In genomic region chr2:24903527-24904103, GRCh38 we compare ENCODE assay signal across 20 cellular contexts.
"Had no signal": no experiment of that assay in that cellular context is flagged by ENCODE, and none has a peak within 500 bp of the region (broad histone marks: within the 10 kb centered on the region; RNA-seq: fewer than 3 reads in every experiment).

No MANE protein-coding gene starts in this region.

- H3K9me3 Mint-ChIP-seq: endodermal cell, naive B cell, nephron had no signal

- H3K36me3 ChIP-seq: colonic mucosa, right atrium auricular region, suprapubic skin, upper lobe of left lung, vagina had no signal

- H2AFZ ChIP-seq: parathyroid adenoma had no signal

- H3K27ac Mint-ChIP-seq: endodermal cell, nephron had no signal

- DNase-seq: colonic mucosa; effector CD4-positive, alpha-beta T cell; endodermal cell; foreskin melanocyte; hippocampal formation; left colon; left ventricle myocardium superior; mesendoderm; naive B cell; small intestine; stimulated activated CD4-positive, alpha-beta T cell treated with anti-CD3 and anti-CD28 coated beads, Interleukin-2, amount 100 ng/mL, for 48 hours; stimulated activated naive CD8-positive, alpha-beta T cell treated with anti-CD3 and anti-CD28 coated beads, Interleukin-15, Interleukin-2, amounts not matched to agents 100 U/mL and 50 U/mL, for 24 hours; tibial artery; upper lobe of left lung had no signal

- H3K9ac ChIP-seq: parathyroid adenoma had no signal

- H3K9me3 ChIP-seq: colonic mucosa, heart left ventricle, right atrium auricular region, suprapubic skin, tibial artery, upper lobe of left lung, vagina had no signal

- H3K4me3 Mint-ChIP-seq: endodermal cell, naive B cell, nephron had no signal

- H3K4me3 ChIP-seq: colonic mucosa, heart left ventricle, right atrium auricular region, suprapubic skin, tibial artery, upper lobe of left lung, vagina had no signal

- H3K27me3 ChIP-seq: colonic mucosa, heart left ventricle, right atrium auricular region, suprapubic skin, tibial artery, upper lobe of left lung, vagina had no signal

- H3K4me1 ChIP-seq: colonic mucosa, parathyroid adenoma, right atrium auricular region, suprapubic skin, tibial artery, vagina had no signal

- H3K27me3 Mint-ChIP-seq: naive B cell had no signal

- H3K4me1 Mint-ChIP-seq: endodermal cell, naive B cell, nephron had no signal

- H3K27ac ChIP-seq: colonic mucosa, heart left ventricle, parathyroid adenoma, right atrium auricular region, suprapubic skin, tibial artery, upper lobe of left lung, vagina had no signal

- ATAC-seq: heart left ventricle; left colon; left ventricle myocardium superior; stimulated activated naive CD8-positive, alpha-beta T cell treated with anti-CD3 and anti-CD28 coated beads, Interleukin-15, Interleukin-2, amounts not matched to agents 100 U/mL and 50 U/mL, for 24 hours had no signal
